2 cellular contexts compared by ENCODE assay signal in genomic region chr10:95121904-95122303, GRCh38.
TF ChIP-seq lines count a peak whose summit lies in the region.

No MANE protein-coding gene starts in this region.

TF ChIP-seq in IMR-90, 13 proteins besides CTCF, POLR2A, EP300 and RAD21:
- TF ChIP-seq ELK1 (IDR thresholded peaks at IDR 0.05; ENCODE audit: borderline replicate concordance, low read depth, low read length) (no peak), MAFK (IDR thresholded peaks at IDR 0.05; ENCODE audit: low read depth, low read length) (no peak), NFE2L2 (IDR thresholded peaks at IDR 0.05; ENCODE audit: low read depth, low read length) (no peak), MXI1 (IDR thresholded peaks at IDR 0.05; ENCODE audit: borderline replicate concordance, low read depth, low read length) (no peak), BHLHE40 (IDR thresholded peaks at IDR 0.05; ENCODE audit: low read depth, low read length) (no peak), MAZ (IDR thresholded peaks at IDR 0.05; ENCODE audit: borderline replicate concordance, low read depth, low read length) (no peak), SMC3 (IDR thresholded peaks at IDR 0.05; ENCODE audit: low read depth, low read length) (no peak), RCOR1 (IDR thresholded peaks at IDR 0.05; ENCODE audit: insufficient replicate concordance, low read length) (no peak), CHD1 (IDR thresholded peaks at IDR 0.05; ENCODE audit: low read depth, low read length) (no peak)

TF ChIP-seq in liver, 16 proteins besides CTCF, POLR2A, EP300 and RAD21 (continued from another document):
- TF ChIP-seq REST (IDR thresholded peaks at IDR 0.05): peak; percentile 58
- peak; percentile 29 for TF ChIP-seq TAF1 (conservative IDR thresholded peaks at IDR 0.05)
- peak; percentile 78 for TF ChIP-seq HNF4G (IDR thresholded peaks at IDR 0.05)
- TF ChIP-seq RXRA (IDR thresholded peaks at IDR 0.05): peak; percentile 83 to 84
- peak; percentile 84 for TF ChIP-seq YY1 (IDR thresholded peaks at IDR 0.05)
- TF ChIP-seq GABPA (IDR thresholded peaks at IDR 0.05 in 1 of 2, conservative IDR thresholded peaks at IDR 0.05 in 1 of 2): no peak
- peak; percentile 33 for TF ChIP-seq FOXA1 (IDR thresholded peaks at IDR 0.05)
- TF ChIP-seq JUND (IDR thresholded peaks at IDR 0.05): peak; percentile 38 to 39
- TF ChIP-seq ZBTB33 (IDR thresholded peaks at IDR 0.05): peak; percentile 32
- TF ChIP-seq MAX (IDR thresholded peaks at IDR 0.05): no peak
- TF ChIP-seq HNF4A (conservative IDR thresholded peaks at IDR 0.05): peak; percentile 91 to 93
TF ChIP-seq in liver: peak in this region for 10.
